ENCODE assay signal across 9 cellular contexts in genomic region chr7:148262721-148263229, GRCh38.
A peak's percentile ranks its signal among the peaks of the same experiment; 100 is the strongest.
DNase-seq lines count a peak whose midpoint lies in the region; ATAC-seq and TF ChIP-seq lines count a peak whose summit lies in the region.
"Had no signal": no experiment of that assay in that cellular context is flagged by ENCODE, and none has a peak within 500 bp of the region (broad histone marks: within the 10 kb centered on the region; RNA-seq: fewer than 3 reads in every experiment).

No MANE protein-coding gene starts in this region.

- peak; percentile 76 for TF ChIP-seq RAD21 in Ishikawa (IDR thresholded peaks at IDR 0.05; ENCODE audit: low read depth)

- H3K4me3 Mint-ChIP-seq in activated naive CD4-positive, alpha-beta T cell treated with anti-CD3 and anti-CD28 coated beads, Interleukin-2, amount 50 U/mL, for 24 hours = peak overlapping the region; percentile 39

- peak; percentile 76 for ATAC-seq in GM21515 (IDR thresholded peaks at IDR 0.05; ENCODE audit: unreplicated experiment)

- in situ Hi-C loops in SK-MEL-5 (cut with HindIII; ENCODE audit: low pct_unique_long_range_greater_than_20kb, low sequenced_read_pairs) = no loop called here

- H3K27ac ChIP-seq in cardiac muscle cell = no peak overlapping the region
- H3K27ac ChIP-seq: epithelial cell of prostate had no signal

- no peaks in the 10 kb centered on the region for H3K36me3 Mint-ChIP-seq in activated naive CD4-positive, alpha-beta T cell treated with anti-CD3 and anti-CD28 coated beads, Interleukin-2, amount 50 U/mL, for 24 hours

- H3K4me3 ChIP-seq in cardiac muscle cell = no peak overlapping the region

- TF ChIP-seq CTCF in cardiac muscle cell (IDR thresholded peaks at IDR 0.05; ENCODE audit: low read depth, low read length) = peak; percentile 95

- intact Hi-C loops in posterior vena cava (cut with DNase I) = loop anchor here in 1 of 2 donors (5.0 kb wide), 1 partner anchor 1005 kb away; no protein-coding TSS in a partner anchor

- H3K27ac Mint-ChIP-seq in activated naive CD4-positive, alpha-beta T cell treated with anti-CD3 and anti-CD28 coated beads, Interleukin-2, amount 50 U/mL, for 24 hours = no peak overlapping the region

- peaks cover 14% of the 10 kb centered on the region for H3K4me1 Mint-ChIP-seq in activated naive CD4-positive, alpha-beta T cell treated with anti-CD3 and anti-CD28 coated beads, Interleukin-2, amount 50 U/mL, for 24 hours

- no peaks in the 10 kb centered on the region for H3K36me3 ChIP-seq in cardiac muscle cell

- H3K9me3 Mint-ChIP-seq in activated naive CD4-positive, alpha-beta T cell treated with anti-CD3 and anti-CD28 coated beads, Interleukin-2, amount 50 U/mL, for 24 hours = no peaks in the 10 kb centered on the region

- no peak for TF ChIP-seq EP300 in Ishikawa (IDR thresholded peaks at IDR 0.05; ENCODE audit: borderline replicate concordance)

- DNase-seq in DMS 273 treated with DMSO at 0.1 percent for 48 hours (lab: John Stamatoyannopoulos, UW) (peak; percentile 18), SK-MEL-5 (ENCODE audit: low read depth, low spot score) (peak; percentile 76), cardiac muscle cell (ENCODE audit: low read depth in 1 of 2, low spot score in 1 of 2) (peak; percentile 66 to 79), posterior vena cava (ENCODE audit: low spot score) (peak; percentile 88), ureter (ENCODE audit: low spot score) (peak; percentile 72)

- peaks cover 5% of the 10 kb centered on the region for H3K27me3 Mint-ChIP-seq in activated naive CD4-positive, alpha-beta T cell treated with anti-CD3 and anti-CD28 coated beads, Interleukin-2, amount 50 U/mL, for 24 hours

- H3K4me1 ChIP-seq in cardiac muscle cell (ENCODE audit: low read depth) = no peaks in the 10 kb centered on the region

- no peaks in the 10 kb centered on the region for H3K27me3 ChIP-seq in cardiac muscle cell

- no peaks in the 10 kb centered on the region for H3K9me3 ChIP-seq in cardiac muscle cell (ENCODE audit: low read depth)

TF ChIP-seq in Ishikawa, 13 proteins besides CTCF, POLR2A, EP300 and RAD21:
- TF ChIP-seq FOXM1 (IDR thresholded peaks at IDR 0.05; ENCODE audit: borderline replicate concordance, low read depth) (no peak), USF1 (IDR thresholded peaks at IDR 0.05) (no peak), CEBPB (IDR thresholded peaks at IDR 0.05) (no peak), ZBTB7A (IDR thresholded peaks at IDR 0.05; ENCODE audit: low read depth) (no peak), CREB1 (IDR thresholded peaks at IDR 0.05; ENCODE audit: low read depth) (no peak), TAF1 (IDR thresholded peaks at IDR 0.05; ENCODE audit: low read depth) (no peak), TCF12 (IDR thresholded peaks at IDR 0.05; ENCODE audit: low read depth) (no peak), TEAD4 (IDR thresholded peaks at IDR 0.05) (no peak), EGR1 (IDR thresholded peaks at IDR 0.05) (no peak), REST (IDR thresholded peaks at IDR 0.05; ENCODE audit: low read depth) (no peak), MAX (IDR thresholded peaks at IDR 0.05) (no peak), NFIC (IDR thresholded peaks at IDR 0.05) (no peak)

Comparison
In these comparisons a context has a peak if more than half of its experiments do, and no peak if none do; other contexts are left out.
1. DNase-seq: peak in every context shown above with its lines; median percentile 88 in posterior vena cava; 76 in SK-MEL-5; 72 in cardiac muscle cell; 72 in ureter; 18 in DMS 273 treated with DMSO at 0.1 percent for 48 hours.